ENCODE assay signal across 23 cellular contexts in the genomic region with DNA sequence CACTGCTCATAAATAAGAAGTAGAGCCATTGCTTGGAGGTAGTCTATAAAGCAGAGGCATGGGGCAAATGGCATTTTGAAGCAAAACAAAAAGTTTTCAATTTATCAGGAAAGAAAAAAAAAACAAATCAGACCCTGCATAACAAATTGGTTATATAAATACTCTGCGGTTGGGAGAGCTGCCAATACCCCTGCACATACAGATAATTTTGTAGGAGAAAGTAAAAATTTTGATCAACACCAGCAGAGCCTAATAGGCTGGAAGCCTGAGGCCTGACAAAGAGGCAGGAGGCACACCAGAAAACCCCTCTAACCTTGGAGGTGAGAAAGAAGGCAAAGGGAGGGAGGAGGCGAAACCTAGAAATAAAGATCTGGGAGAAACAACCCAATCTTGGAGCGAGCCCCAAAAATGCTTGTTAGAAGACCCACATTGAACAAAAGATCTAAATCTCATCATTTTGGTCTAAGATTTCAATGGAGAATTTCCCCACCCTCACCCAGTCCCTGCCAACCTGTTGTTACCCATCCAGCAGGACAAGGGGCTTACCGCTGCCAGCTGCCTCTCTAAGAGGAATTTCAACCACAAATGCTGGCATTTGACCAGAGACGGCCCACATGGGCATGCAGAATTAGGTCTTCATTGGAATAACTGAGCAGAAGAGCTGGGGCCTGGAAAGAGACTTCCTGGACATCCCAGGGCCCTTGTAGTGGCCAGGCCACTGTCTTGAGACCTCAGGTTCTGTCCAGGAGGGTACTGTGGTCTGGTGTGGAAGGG. TPM values are rescaled to one million over a fixed set of nuclear protein-coding genes. Genes with fewer than 3 reads are reported as not detected.
"Had no signal": no experiment of that assay in that cellular context is flagged by ENCODE, and none has a peak within 500 bp of the region (broad histone marks: within the 10 kb centered on the region; RNA-seq: fewer than 3 reads in every experiment).

No MANE protein-coding gene starts in this region.

- FAIRE-seq: astrocyte, endometrium, islet of Langerhans had no signal

- H3K4me3 ChIP-seq: breast epithelium, coronary artery, ovary, thoracic aorta, uterus had no signal

- ATAC-seq: activated T-cell treated with anti-CD3 and anti-CD28 coated beads, Interleukin-2, amount 50 U/mL, for 72 hours; naive thymus-derived CD8-positive, alpha-beta T cell; sciatic nerve; stimulated activated memory B cell treated with anti-CD40 and anti-IgM and Interleukin-4, amounts not matched to agents 10 μg/mL and 1 μg/mL and 100 μg/mL, for 72 hours had no signal

- H3K27me3 ChIP-seq: ovary had no signal

- H3K36me3 ChIP-seq: breast epithelium, ovary, thoracic aorta, uterus had no signal

- DNase-seq: activated CD4-positive, alpha-beta T cell treated with anti-CD3 and anti-CD28 coated beads for 1 hour; activated CD4-positive, alpha-beta T cell treated with anti-CD3 and anti-CD28 coated beads, Interleukin-2, amount 50 U/mL, for 4 hours; activated gamma-delta T cell; activated T-cell treated with anti-CD3 and anti-CD28 coated beads, Interleukin-2, amount 50 U/mL, for 72 hours; erythroblast; foreskin melanocyte; glutamatergic neuron; hippocampal formation; naive thymus-derived CD8-positive, alpha-beta T cell; ovary; stimulated activated CD4-positive, alpha-beta T cell treated with anti-CD3 and anti-CD28 coated beads, Interleukin-4, amount 100 ng/mL, for 4 hours; T-helper 1 cell; T-helper 9 cell; uterus had no signal

- H3K4me1 ChIP-seq: breast epithelium, uterus had no signal

- H3K27ac ChIP-seq: breast epithelium, coronary artery, ovary, thoracic aorta, uterus, VCaP had no signal

RNA-seq across cellular contexts. Expression of a gene that starts 28.4 kb away (rescaled TPM):
- polyA plus RNA-seq: naive thymus-derived CD8-positive, alpha-beta T cell; ovary had no signal
